8 cellular contexts compared by ENCODE assay signal in the genomic region with DNA sequence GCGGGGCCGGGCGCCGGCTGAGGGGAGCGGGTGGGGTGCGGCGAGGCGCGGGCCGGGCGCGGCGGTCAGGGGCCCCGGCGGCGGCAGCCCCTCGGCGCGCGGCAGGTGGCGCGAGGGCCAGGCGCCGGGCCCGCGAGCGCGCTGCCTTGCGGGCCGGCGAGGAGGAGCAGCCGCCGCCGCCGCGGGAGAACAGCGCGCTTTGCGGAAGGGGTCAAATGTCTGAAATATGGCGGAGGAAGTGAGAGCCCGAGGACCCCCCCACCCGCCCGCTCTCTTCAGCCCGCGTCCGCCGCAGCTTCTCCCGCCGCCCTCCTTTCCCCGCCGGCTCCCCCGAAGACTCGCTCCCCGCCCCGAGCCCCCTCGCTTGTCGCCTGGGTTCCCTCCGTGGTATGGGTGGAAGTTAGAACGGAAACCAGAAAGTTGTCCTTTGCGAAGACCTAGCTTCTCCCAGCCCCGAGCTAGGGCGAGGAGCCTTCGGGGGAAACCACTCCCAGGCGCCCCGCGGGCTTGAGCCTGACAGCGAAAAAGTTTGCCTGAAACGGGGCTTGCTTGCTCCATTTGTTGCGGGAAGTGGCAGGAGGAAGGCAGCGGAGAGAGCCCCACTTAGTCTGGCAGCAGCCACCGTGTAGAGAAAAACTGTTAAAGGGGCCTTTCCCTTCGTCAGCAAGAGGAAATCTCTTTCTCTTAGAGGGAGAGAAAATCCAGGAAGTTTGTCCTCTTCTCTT. TPM values are rescaled to one million over a fixed set of nuclear protein-coding genes. Genes with fewer than 3 reads are reported as not detected.
A peak's percentile ranks its signal among the peaks of the same experiment; 100 is the strongest.
DNase-seq lines count a peak whose midpoint lies in the region; ATAC-seq and TF ChIP-seq lines count a peak whose summit lies in the region.

No MANE protein-coding gene starts in this region.

- peak overlapping the region; percentile 96 for H3K4me3 Mint-ChIP-seq in activated CD8-positive, alpha-beta T cell treated with anti-CD3 and anti-CD28 coated beads, Interleukin-2, amount 10 ng/mL, durations not matched to agents 7 days and 5 days

- no peaks in the 10 kb centered on the region for H3K27me3 Mint-ChIP-seq in activated CD8-positive, alpha-beta T cell treated with anti-CD3 and anti-CD28 coated beads, Interleukin-2, amount 10 ng/mL, durations not matched to agents 7 days and 5 days (ENCODE audit: low read depth)

- H3K36me3 ChIP-seq in lower lobe of right lung, result peaks cover 6% of the 10 kb centered on the region

- no peak for TF ChIP-seq CTCF in lower lobe of right lung (IDR thresholded peaks at IDR 0.05)

- intact Hi-C loops in lower lobe of right lung (cut with DNase I), result no loop called here

- peaks cover 42% of the 10 kb centered on the region for H3K4me1 Mint-ChIP-seq in activated CD8-positive, alpha-beta T cell treated with anti-CD3 and anti-CD28 coated beads, Interleukin-2, amount 10 ng/mL, durations not matched to agents 7 days and 5 days (ENCODE audit: low read depth)

- no peaks in the 10 kb centered on the region for H3K9me3 ChIP-seq in lower lobe of right lung

- peaks cover 4% of the 10 kb centered on the region for H3K9me3 Mint-ChIP-seq in activated CD8-positive, alpha-beta T cell treated with anti-CD3 and anti-CD28 coated beads, Interleukin-2, amount 10 ng/mL, durations not matched to agents 7 days and 5 days (ENCODE audit: insufficient read depth)

- H3K27ac ChIP-seq in lower lobe of right lung, result peak overlapping the region; percentile 97

- H3K36me3 Mint-ChIP-seq in activated CD8-positive, alpha-beta T cell treated with anti-CD3 and anti-CD28 coated beads, Interleukin-2, amount 10 ng/mL, durations not matched to agents 7 days and 5 days (ENCODE audit: low read depth), result peaks cover 45% of the 10 kb centered on the region

- POLR2A ChIA-PET in activated CD8-positive, alpha-beta T cell treated with anti-CD3 and anti-CD28 coated beads, Interleukin-2, amount 10 ng/mL, durations not matched to agents 7 days and 5 days (lab: Charles Lee), result interaction anchor here (0.7 to 4.0 kb wide), 33 partner anchors 10 to 247 kb away, joined by 3 to 38 read pairs (median 4); a partner anchor contains a TSS

- CTCF ChIA-PET in activated CD8-positive, alpha-beta T cell treated with anti-CD3 and anti-CD28 coated beads, Interleukin-2, amount 10 ng/mL, durations not matched to agents 7 days and 5 days (lab: Charles Lee), result interaction anchor here (0.9 to 1.7 kb wide), 4 partner anchors 24 to 453 kb away, joined by 3 to 5 read pairs (median 4); no protein-coding TSS in a partner anchor

- peak; percentile 33 for DNase-seq in NCI-H345 (lab: John Stamatoyannopoulos, UW)
- no peak for DNase-seq in NCI-H345 treated with DMSO at 0.1 percent for 48 hours (lab: John Stamatoyannopoulos, UW; ENCODE audit: unreplicated experiment)
- DNase-seq in NCI-H226, result peak; percentile 59
- peak; percentile 63 for DNase-seq in activated CD8-positive, alpha-beta T cell treated with anti-CD3 and anti-CD28 coated beads, Interleukin-2, amount 10 ng/mL, durations not matched to agents 7 days and 5 days
- DNase-seq in effector CD8-positive, alpha-beta T cell (lab: John Stamatoyannopoulos, UW), result peak; percentile 17
- peak; percentile 80 for DNase-seq in lower lobe of right lung
- DNase-seq in stimulated activated CD8-positive, alpha-beta memory T cell treated with anti-CD3 and anti-CD28 coated beads, Interleukin-12 subunit alpha, Interleukin-12 subunit beta, amount 100 ng/mL, for 4 hours (ENCODE audit: low read depth), result peak; percentile 24

- ATAC-seq in HG02852 (IDR thresholded peaks at IDR 0.05; ENCODE audit: unreplicated experiment) (peak; percentile 30), lower lobe of right lung (peak; percentile 51 to 54)
- peak; percentile 17 for ATAC-seq in activated CD8-positive, alpha-beta T cell treated with anti-CD3 and anti-CD28 coated beads, Interleukin-2, amount 10 ng/mL, durations not matched to agents 7 days and 5 days

- peak overlapping the region; percentile 79 for H3K4me3 ChIP-seq in lower lobe of right lung

- no peaks in the 10 kb centered on the region for H3K27me3 ChIP-seq in lower lobe of right lung (ENCODE audit: low read depth)

- peak overlapping the region; percentile 97 for H3K27ac Mint-ChIP-seq in activated CD8-positive, alpha-beta T cell treated with anti-CD3 and anti-CD28 coated beads, Interleukin-2, amount 10 ng/mL, durations not matched to agents 7 days and 5 days

- H3K4me1 ChIP-seq in lower lobe of right lung, result peaks cover 51% of the 10 kb centered on the region

RNA-seq across cellular contexts. Expression of a gene that starts 0.6 kb away (rescaled TPM):
- total RNA-seq in activated CD8-positive, alpha-beta T cell treated with anti-CD3 and anti-CD28 coated beads, Interleukin-2, amount 10 ng/mL, durations not matched to agents 7 days and 5 days, result 100 to 1,000 TPM; 256 to 268 TPM
- total RNA-seq in lower lobe of right lung, result 193 TPM
